In the genomic region with DNA sequence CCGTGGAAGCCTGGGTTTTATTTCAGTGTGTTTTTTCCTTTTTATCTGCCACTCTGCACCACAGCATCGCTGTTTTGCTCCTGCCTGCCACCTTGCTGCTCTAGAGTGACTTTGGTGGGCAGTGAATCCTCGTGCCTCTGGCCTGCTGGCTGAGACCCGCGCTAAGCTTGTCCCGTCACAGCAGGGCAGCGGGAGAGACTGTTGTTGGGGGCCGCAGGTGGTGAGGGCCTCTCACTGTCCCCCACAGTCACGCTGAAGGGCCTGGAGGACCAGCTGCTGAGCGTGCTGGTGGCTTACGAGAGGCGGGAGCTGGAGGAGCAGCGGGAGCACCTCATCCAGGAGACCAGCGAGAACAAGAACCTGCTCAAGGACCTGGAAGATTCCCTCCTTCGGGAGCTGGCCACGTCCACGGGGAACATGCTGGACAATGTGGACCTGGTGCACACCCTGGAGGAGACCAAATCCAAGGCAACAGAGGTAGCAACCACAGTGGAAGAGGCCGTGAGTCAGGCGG, we compare ENCODE assay signal across 2 cellular contexts.
A peak's percentile ranks its signal among the peaks of the same experiment; 100 is the strongest.
TF ChIP-seq lines count a peak whose summit lies in the region.

No MANE protein-coding gene starts in this region.

TF ChIP-seq in HepG2, 621 proteins besides CTCF, POLR2A, EP300 and RAD21:
- TF ChIP-seq JARID2 (CRISPR knock-in tag; IDR thresholded peaks at IDR 0.05; ENCODE audit: insufficient replicate concordance) (no peak), ZSCAN29 (CRISPR knock-in tag; conservative IDR thresholded peaks at IDR 0.05) (no peak), ZNF263 (CRISPR knock-in tag; IDR thresholded peaks at IDR 0.05) (peak; percentile 72; the same call in 1 of the 2 replicates), LCORL (IDR thresholded peaks at IDR 0.05) (no peak), LCORL (CRISPR knock-in tag; IDR thresholded peaks at IDR 0.05) (no peak), ZNF383 (CRISPR knock-in tag; IDR thresholded peaks at IDR 0.05; ENCODE audit: borderline replicate concordance) (no peak)
- TF ChIP-seq, protein P1, sequence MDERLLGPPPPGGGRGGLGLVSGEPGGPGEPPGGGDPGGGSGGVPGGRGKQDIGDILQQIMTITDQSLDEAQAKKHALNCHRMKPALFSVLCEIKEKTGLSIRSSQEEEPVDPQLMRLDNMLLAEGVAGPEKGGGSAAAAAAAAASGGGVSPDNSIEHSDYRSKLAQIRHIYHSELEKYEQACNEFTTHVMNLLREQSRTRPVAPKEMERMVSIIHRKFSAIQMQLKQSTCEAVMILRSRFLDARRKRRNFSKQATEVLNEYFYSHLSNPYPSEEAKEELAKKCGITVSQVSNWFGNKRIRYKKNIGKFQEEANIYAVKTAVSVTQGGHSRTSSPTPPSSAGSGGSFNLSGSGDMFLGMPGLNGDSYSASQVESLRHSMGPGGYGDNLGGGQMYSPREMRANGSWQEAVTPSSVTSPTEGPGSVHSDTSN (CRISPR knock-in tag; IDR thresholded peaks at IDR 0.05) = no peak

TF ChIP-seq in H1, 55 proteins besides CTCF, POLR2A, EP300 and RAD21:
- no peak for TF ChIP-seq TBP (IDR thresholded peaks at IDR 0.05; ENCODE audit: low read depth, low read length)
